Comparison of ENCODE assay signal across 26 cellular contexts in genomic region chr1:114110011-114110410, GRCh38. TPM values are rescaled to one million over a fixed set of nuclear protein-coding genes. Genes with fewer than 3 reads are reported as not detected.
"Had no signal": no experiment of that assay in that cellular context is flagged by ENCODE, and none has a peak within 500 bp of the region (broad histone marks: within the 10 kb centered on the region; RNA-seq: fewer than 3 reads in every experiment).

No MANE protein-coding gene starts in this region.

- H3K9me3 Mint-ChIP-seq: immature natural killer cell; naive thymus-derived CD8-positive, alpha-beta T cell; nephron progenitor cell; neural progenitor cell; stimulated activated naive B cell treated with anti-CD40 and anti-IgM and Interleukin-4, amounts not matched to agents 10 μg/mL and 1 μg/mL and 100 μg/mL, for 72 hours had no signal

- H3K27ac Mint-ChIP-seq: immature natural killer cell; nephron progenitor cell; neural progenitor cell; stimulated activated naive B cell treated with anti-CD40 and anti-IgM and Interleukin-4, amounts not matched to agents 10 μg/mL and 1 μg/mL and 100 μg/mL, for 72 hours had no signal

- DNase-seq: hippocampal formation; immature natural killer cell; kidney; left colon; left lung; lower lobe of right lung; mammary epithelial cell; mesenchymal stem cell; naive thymus-derived CD8-positive, alpha-beta T cell; nephron progenitor cell; pancreas; retina; right cardiac atrium; stimulated activated CD4-positive, alpha-beta T cell treated with anti-CD3 and anti-CD28 coated beads, Interleukin-12 subunit alpha, Interleukin-12 subunit beta, amount 100 ng/mL, for 4 hours; stimulated activated CD4-positive, alpha-beta T cell treated with anti-CD3 and anti-CD28 coated beads, Interleukin-15, amount 100 ng/mL, for 24 hours; stimulated activated CD4-positive, alpha-beta T cell treated with anti-CD3 and anti-CD28 coated beads, Interleukin-2, amount 100 ng/mL, for 24 hours; stimulated activated CD4-positive, alpha-beta T cell treated with anti-CD3 and anti-CD28 coated beads, Interleukin-4, amount 100 ng/mL, for 1 hour; stimulated activated naive B cell treated with anti-CD40 and anti-IgM and Interleukin-4, amounts not matched to agents 10 μg/mL and 1 μg/mL and 100 μg/mL, for 72 hours; stimulated activated naive CD8-positive, alpha-beta T cell treated with anti-CD3 and anti-CD28 coated beads, Interleukin-15, Interleukin-2, amounts not matched to agents 100 U/mL and 50 U/mL, for 24 hours; stomach; testis; thyroid gland; transverse colon; upper lobe of right lung had no signal

- ATAC-seq: left colon; left lung; lower lobe of right lung; naive thymus-derived CD8-positive, alpha-beta T cell; pancreas; right cardiac atrium; sciatic nerve; stimulated activated naive B cell treated with anti-CD40 and anti-IgM and Interleukin-4, amounts not matched to agents 10 μg/mL and 1 μg/mL and 100 μg/mL, for 72 hours; stimulated activated naive CD8-positive, alpha-beta T cell treated with anti-CD3 and anti-CD28 coated beads, Interleukin-15, Interleukin-2, amounts not matched to agents 100 U/mL and 50 U/mL, for 24 hours; upper lobe of right lung had no signal

- H3K27me3 Mint-ChIP-seq: stimulated activated naive B cell treated with anti-CD40 and anti-IgM and Interleukin-4, amounts not matched to agents 10 μg/mL and 1 μg/mL and 100 μg/mL, for 72 hours had no signal

- H3K36me3 Mint-ChIP-seq: immature natural killer cell; naive thymus-derived CD8-positive, alpha-beta T cell; stimulated activated naive B cell treated with anti-CD40 and anti-IgM and Interleukin-4, amounts not matched to agents 10 μg/mL and 1 μg/mL and 100 μg/mL, for 72 hours had no signal

- H3K4me3 Mint-ChIP-seq: immature natural killer cell; naive thymus-derived CD8-positive, alpha-beta T cell; nephron progenitor cell; neural progenitor cell; stimulated activated naive B cell treated with anti-CD40 and anti-IgM and Interleukin-4, amounts not matched to agents 10 μg/mL and 1 μg/mL and 100 μg/mL, for 72 hours had no signal

RNA-seq across cellular contexts. Expression of gene SYT6, which starts 43.7 kb away (rescaled TPM):
- total RNA-seq: left lung; lower lobe of right lung; mammary epithelial cell; naive thymus-derived CD8-positive, alpha-beta T cell; right cardiac atrium; upper lobe of right lung had no signal
